In genomic region chr20:49585585-49586245, GRCh38 we compare ENCODE assay signal across 21 cellular contexts. TPM values are rescaled to one million over a fixed set of nuclear protein-coding genes. Genes with fewer than 3 reads are reported as not detected.
DNase-seq lines count a peak whose midpoint lies in the region; ATAC-seq and TF ChIP-seq lines count a peak whose summit lies in the region.
"Had no signal": no experiment of that assay in that cellular context is flagged by ENCODE, and none has a peak within 500 bp of the region (broad histone marks: within the 10 kb centered on the region; RNA-seq: fewer than 3 reads in every experiment).

No MANE protein-coding gene starts in this region.

- no peak overlapping the region for H3K4me2 ChIP-seq in GM23248 (ENCODE audit: unreplicated experiment)
- H3K4me2 ChIP-seq: KMS-11 had no signal

- peak overlapping the region; percentile 93 for H3K27ac Mint-ChIP-seq in Caco-2 (ENCODE audit: unreplicated experiment)
- peak overlapping the region; percentile 94 for H3K27ac Mint-ChIP-seq in stimulated activated effector memory CD8-positive, alpha-beta T cell treated with anti-CD3 and anti-CD28 coated beads, Interleukin-12 subunit alpha, Interleukin-12 subunit beta, amount 100 ng/mL, for 72 hours

- peaks cover 8% of the 10 kb centered on the region for H3K9me3 ChIP-seq in Caco-2
- no peaks in the 10 kb centered on the region for H3K9me3 ChIP-seq in GM23248 (ENCODE audit: low read depth)
- H3K9me3 ChIP-seq in gastroesophageal sphincter = peaks cover 0 to 7% (median 0%) of the 10 kb centered on the region in 3 donors
- no peaks in the 10 kb centered on the region for H3K9me3 ChIP-seq in body of pancreas
- H3K9me3 ChIP-seq: thyroid gland had no signal

- peaks cover 12% of the 10 kb centered on the region for H3K36me3 Mint-ChIP-seq in Caco-2 (ENCODE audit: insufficient read depth, unreplicated experiment)
- peaks cover 22% of the 10 kb centered on the region for H3K36me3 Mint-ChIP-seq in stimulated activated effector memory CD8-positive, alpha-beta T cell treated with anti-CD3 and anti-CD28 coated beads, Interleukin-12 subunit alpha, Interleukin-12 subunit beta, amount 100 ng/mL, for 72 hours

- ATAC-seq in gastroesophageal sphincter = no peak
- ATAC-seq in stimulated activated effector memory CD8-positive, alpha-beta T cell treated with anti-CD3 and anti-CD28 coated beads, Interleukin-12 subunit alpha, Interleukin-12 subunit beta, amount 100 ng/mL, for 72 hours = no peak
- no peak for ATAC-seq in body of pancreas
- ATAC-seq in GM19455 (IDR thresholded peaks at IDR 0.05; ENCODE audit: unreplicated experiment) = no peak

- H3K27ac ChIP-seq in GM23248 = peak overlapping the region; percentile 92
- H3K27ac ChIP-seq in gastroesophageal sphincter = peak overlapping the region in 3 of 4 donors; percentile 75 to 79 (median 76)
- H3K27ac ChIP-seq in body of pancreas = no peak overlapping the region
- H3K27ac ChIP-seq: KMS-11, RWPE1, thyroid gland had no signal

- TF ChIP-seq CTCF in Caco-2 (IDR thresholded peaks at IDR 0.05; ENCODE audit: insufficient read depth in 1 of 2, low read depth in 1 of 2, low read length in 1 of 2, severe bottlenecking in 1 of 2, unreplicated experiment in 1 of 2) = no peak
- no peak for TF ChIP-seq CTCF in gastroesophageal sphincter (IDR thresholded peaks at IDR 0.05)
- no peak for TF ChIP-seq CTCF in body of pancreas (IDR thresholded peaks at IDR 0.05)

- TF ChIP-seq EP300 in gastroesophageal sphincter (IDR thresholded peaks at IDR 0.05) = no peak

- H3K27me3 Mint-ChIP-seq in Caco-2 (ENCODE audit: insufficient read depth, unreplicated experiment) = no peaks in the 10 kb centered on the region

- H3K27me3 ChIP-seq in Caco-2 (replicated peaks; ENCODE audit: control insufficient read depth, insufficient read depth, low read length) (no peaks in the 10 kb centered on the region), GM23248 (replicated peaks; ENCODE audit: insufficient read depth) (no peaks in the 10 kb centered on the region), gastroesophageal sphincter (no peaks in the 10 kb centered on the region), body of pancreas (no peaks in the 10 kb centered on the region)
- H3K27me3 ChIP-seq: thyroid gland had no signal

- H3K79me2 ChIP-seq in GM23248 (ENCODE audit: insufficient read depth) = no peaks in the 10 kb centered on the region

- in situ Hi-C loops in GM23248 (cut with MboI) = no loop called here

- H3F3A ChIP-seq in GM23248 (ENCODE audit: insufficient read depth) = peaks cover 64% of the 10 kb centered on the region

- peaks cover 33% of the 10 kb centered on the region for H3K4me1 Mint-ChIP-seq in Caco-2 (ENCODE audit: low read depth, unreplicated experiment)
- peaks cover 54% of the 10 kb centered on the region for H3K4me1 Mint-ChIP-seq in stimulated activated effector memory CD8-positive, alpha-beta T cell treated with anti-CD3 and anti-CD28 coated beads, Interleukin-12 subunit alpha, Interleukin-12 subunit beta, amount 100 ng/mL, for 72 hours

- TF ChIP-seq POLR2A in gastroesophageal sphincter (IDR thresholded peaks at IDR 0.05) (no peak), body of pancreas (IDR thresholded peaks at IDR 0.05) (no peak)

- POLR2A ChIA-PET in Caco-2 (lab: Charles Lee) = interaction anchor here (0.7 kb wide), 1 partner anchor 15 kb away, joined by 5 read pairs; no protein-coding TSS in a partner anchor

- H3K9ac ChIP-seq in GM23248 = no peak overlapping the region
- H3K9ac ChIP-seq: KMS-11 had no signal

- H3K4me3 Mint-ChIP-seq in Caco-2 (ENCODE audit: unreplicated experiment) = no peak overlapping the region
- H3K4me3 Mint-ChIP-seq in stimulated activated effector memory CD8-positive, alpha-beta T cell treated with anti-CD3 and anti-CD28 coated beads, Interleukin-12 subunit alpha, Interleukin-12 subunit beta, amount 100 ng/mL, for 72 hours = no peak overlapping the region

- no peaks in the 10 kb centered on the region for H4K20me1 ChIP-seq in GM23248 (ENCODE audit: insufficient read depth)

- no peak overlapping the region for H2AFZ ChIP-seq in GM23248

- no TSS peak for BruUV-seq in Caco-2 (replicated peaks; lab: Mats Ljungman, UMichigan)

- H3K4me3 ChIP-seq in Caco-2 (ENCODE audit: low read depth, low read length) (no peak overlapping the region), GM23248 (no peak overlapping the region), gastroesophageal sphincter (no peak overlapping the region), body of pancreas (no peak overlapping the region)
- H3K4me3 ChIP-seq: thyroid gland had no signal

- peaks cover 17% of the 10 kb centered on the region for H3K9me3 Mint-ChIP-seq in Caco-2 (ENCODE audit: unreplicated experiment)
- H3K9me3 Mint-ChIP-seq in stimulated activated effector memory CD8-positive, alpha-beta T cell treated with anti-CD3 and anti-CD28 coated beads, Interleukin-12 subunit alpha, Interleukin-12 subunit beta, amount 100 ng/mL, for 72 hours = peaks cover 10% of the 10 kb centered on the region

- intact Hi-C loops in Caco-2 (cut with micrococcal nuclease; ENCODE audit: unreplicated experiment) = no loop called here
- intact Hi-C loops in body of pancreas (cut with DNase I) = no loop called here

- CTCF ChIA-PET in Caco-2 (lab: Charles Lee) = interaction anchor here (0.5 to 4.9 kb wide), 5 partner anchors 15 to 70 kb away, joined by 3 to 46 read pairs (median 4); no protein-coding TSS in a partner anchor

- DNase-seq in Caco-2 (no peak), GM23248 (peak; percentile 35), SW 1271 (lab: John Stamatoyannopoulos, UW) (no peak), body of pancreas (no peak)
- DNase-seq in stimulated activated effector memory CD8-positive, alpha-beta T cell treated with anti-CD3 and anti-CD28 coated beads, Interleukin-12 subunit alpha, Interleukin-12 subunit beta, amount 100 ng/mL, for 72 hours (ENCODE audit: low spot score in 2 of 2) = no peak
- DNase-seq: activated CD4-positive, alpha-beta T cell treated with anti-CD3 and anti-CD28 coated beads, Interleukin-2, amount 50 U/mL, for 1 hour; activated CD8-positive, alpha-beta memory T cell treated with anti-CD3 and anti-CD28 coated beads, Interleukin-2, amount 50 U/mL, for 4 hours; activated gamma-delta T cell; amygdala; cerebellar nuclear complex; effector memory CD8-positive, alpha-beta T cell; GOT3; NCI-H2029 treated with DMSO at 0.1 percent for 48 hours; NCI-H446 treated with DMSO at 0.1 percent for 48 hours; stimulated activated CD4-positive, alpha-beta T cell treated with anti-CD3 and anti-CD28 coated beads, Interleukin-12 subunit alpha, Interleukin-12 subunit beta, amount 100 ng/mL, for 4 hours; thyroid gland had no signal

- H3K36me3 ChIP-seq in Caco-2 (ENCODE audit: control insufficient read depth, insufficient read depth, low read length) (no peaks in the 10 kb centered on the region), GM23248 (ENCODE audit: low read depth) (no peaks in the 10 kb centered on the region), gastroesophageal sphincter (no peaks in the 10 kb centered on the region), body of pancreas (replicated peaks in 1 of 2; ENCODE audit: insufficient read depth in 1 of 2, low read depth in 2 of 2) (no peaks in the 10 kb centered on the region)
- H3K36me3 ChIP-seq: thyroid gland had no signal

- peaks cover 46% of the 10 kb centered on the region for H3K4me1 ChIP-seq in Caco-2
- peaks cover 62% of the 10 kb centered on the region for H3K4me1 ChIP-seq in GM23248 (ENCODE audit: insufficient read depth)
- peaks cover 0 to 78% (median 11%) of the 10 kb centered on the region in 3 donors for H3K4me1 ChIP-seq in gastroesophageal sphincter
- peaks cover 22% of the 10 kb centered on the region for H3K4me1 ChIP-seq in body of pancreas

- no peaks in the 10 kb centered on the region for H3K9me2 ChIP-seq in GM23248 (ENCODE audit: insufficient read depth)

- WGBS in GM23248 (ENCODE audit: low coverage in 1 of 2, low lambda C conversion rate in 2 of 2, missing lambda C conversion rate in 2 of 2), 2 experiments = 75 to 82% methylated on average over 9 of the region's 9 CpGs
- WGBS in gastroesophageal sphincter (ENCODE audit: low coverage in 1 of 2), 2 donors = 77 to 79% methylated on average over 4 to 8 of the region's 9 CpGs
- WGBS in body of pancreas, 2 donors = 83 to 86% methylated on average over 9 of the region's 9 CpGs

RNA-seq across cellular contexts. Expression of gene PTGIS, which starts 17.8 kb away (rescaled TPM):
- total RNA-seq in Caco-2 (2022) = 1.9 and 2.7 TPM in 2 replicates
- total RNA-seq in GM23248 (2014; rRNA removed; shearing (Covaris generic)) = 178 and 192 TPM in 2 replicates
- 109 and 114 TPM in 2 replicates for polyA plus RNA-seq in GM23248 (2016; fragmentation: Nextera tagmentation; extraction: Ambion mirVana)
- 100 to 1,000 TPM in 3 of 4 donors, 10 to 100 TPM in 1; 75.3 to 169 (median 137) TPM for total RNA-seq in gastroesophageal sphincter
- total RNA-seq in body of pancreas = 10 to 100 TPM in 1 of 2 donors, 1 to 10 TPM in 1; 9.9 to 10.9 TPM
- polyA plus RNA-seq: immature natural killer cell had no signal

Comparison
In these comparisons a context has a peak if more than half of its experiments do, and no peak if none do; other contexts are left out.
1. H3K27ac ChIP-seq: peak in GM23248 (single experiment) and gastroesophageal sphincter (3 of 4); none in body of pancreas (0 of 4).
2. RNA of gene PTGIS, which starts 17.8 kb away (total RNA-seq): 178 to 192 TPM in GM23248 and 75.3 to 169 TPM in gastroesophageal sphincter; 9.9 to 10.9 TPM in body of pancreas and 1.9 to 2.7 TPM in Caco-2; every median in the first group is over 4 times any median in the second.